In the genomic region with DNA sequence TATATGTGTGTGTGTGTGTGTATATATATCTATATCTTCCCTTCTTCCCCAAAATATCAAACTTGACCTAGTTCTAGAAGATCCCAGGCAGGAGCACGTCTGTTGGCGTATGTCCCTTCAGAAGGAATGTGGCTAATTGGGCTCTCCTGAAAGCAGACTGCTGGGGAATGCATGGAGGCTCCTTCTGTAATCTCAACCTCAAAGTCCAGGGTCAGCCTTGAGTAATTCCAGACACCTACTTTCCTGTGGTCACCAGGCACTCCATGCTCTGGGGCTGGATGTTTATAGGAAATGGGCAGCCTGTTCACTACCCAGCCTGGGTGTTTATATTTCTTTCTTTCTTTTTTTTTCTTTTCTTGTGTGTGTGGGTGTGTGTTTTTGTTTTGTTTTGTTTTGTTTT, we compare ENCODE assay signal across 2 cellular contexts.
A peak's percentile ranks its signal among the peaks of the same experiment; 100 is the strongest.
TF ChIP-seq lines count a peak whose summit lies in the region.

No MANE protein-coding gene starts in this region.

TF ChIP-seq in SK-N-SH treated with all-trans-retinoic acid at 6 μM for 48 hours, 23 proteins besides CTCF, POLR2A, EP300 and RAD21:
- TF ChIP-seq ZFP3 (CRISPR knock-in tag; IDR thresholded peaks at IDR 0.05), result 0 out of 2 replicates have a peak, but pooled peaks have one; percentile 47
- no peak for TF ChIP-seq ZNF70 (CRISPR knock-in tag; IDR thresholded peaks at IDR 0.05)
- peak; percentile 70; the same call in 1 of the 2 replicates for TF ChIP-seq CSDC2 (CRISPR knock-in tag; IDR thresholded peaks at IDR 0.05)
- no peak for TF ChIP-seq ZNF8 (CRISPR knock-in tag; IDR thresholded peaks at IDR 0.05)
- 0 out of 2 replicates have a peak, but pooled peaks have one; percentile 15 for TF ChIP-seq ZC3H10 (CRISPR knock-in tag; IDR thresholded peaks at IDR 0.05)
- peak; percentile 61 for TF ChIP-seq TCF4 (CRISPR knock-in tag; IDR thresholded peaks at IDR 0.05; ENCODE audit: borderline replicate concordance)
- TF ChIP-seq SNAI2 (CRISPR knock-in tag; IDR thresholded peaks at IDR 0.05), result 0 out of 2 replicates have a peak, but pooled peaks have one; percentile 23
- peak; percentile 85 for TF ChIP-seq ISL1 (CRISPR knock-in tag; IDR thresholded peaks at IDR 0.05)
- TF ChIP-seq ESRRG (CRISPR knock-in tag; IDR thresholded peaks at IDR 0.05), result peak; percentile 55; the same call in 1 of the 2 replicates
- TF ChIP-seq ZFP30 (CRISPR knock-in tag; IDR thresholded peaks at IDR 0.05), result no peak
- no peak for TF ChIP-seq PPARA (CRISPR knock-in tag; IDR thresholded peaks at IDR 0.05; ENCODE audit: borderline replicate concordance)
- TF ChIP-seq CSRNP3 (CRISPR knock-in tag; IDR thresholded peaks at IDR 0.05), result peak; percentile 68; the same call in 1 of the 2 replicates
TF ChIP-seq in SK-N-SH treated with all-trans-retinoic acid at 6 μM for 48 hours: peak in this region for 8.

TF ChIP-seq in SK-N-SH, 30 proteins besides CTCF, POLR2A, EP300 and RAD21:
- TF ChIP-seq SMC3 (IDR thresholded peaks at IDR 0.05; ENCODE audit: low read depth, low read length) (no peak), IRF3 (IDR thresholded peaks at IDR 0.05; ENCODE audit: low read depth, low read length) (no peak), MXI1 (IDR thresholded peaks at IDR 0.05; ENCODE audit: low read depth, low read length) (no peak), SIN3A (IDR thresholded peaks at IDR 0.05; ENCODE audit: borderline replicate concordance, low read depth, low read length) (no peak), RFX5 (IDR thresholded peaks at IDR 0.05; ENCODE audit: low read length) (no peak), FOXM1 (IDR thresholded peaks at IDR 0.05; ENCODE audit: low read depth) (no peak), NFIC (IDR thresholded peaks at IDR 0.05; ENCODE audit: borderline replicate concordance) (no peak), JUND (IDR thresholded peaks at IDR 0.05) (no peak)
